In the genomic region with DNA sequence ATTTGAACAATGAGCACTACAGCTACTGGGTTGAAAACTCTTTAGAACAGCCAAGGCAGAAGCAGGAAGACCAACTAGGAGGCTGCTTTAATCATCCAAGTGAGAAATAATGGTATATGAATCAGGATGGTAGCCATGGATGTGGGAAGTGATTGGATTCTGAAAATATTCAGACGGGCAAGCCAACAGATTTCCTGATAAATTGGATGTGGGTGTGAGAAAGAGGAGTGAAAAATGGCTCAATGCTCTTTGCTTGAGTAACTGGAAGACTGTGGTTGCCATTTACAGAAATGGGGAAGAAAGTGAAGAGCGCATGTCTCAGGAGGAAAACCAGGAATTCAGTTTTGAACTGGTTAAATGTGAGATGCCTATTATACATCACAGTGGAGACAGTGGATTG, we compare ENCODE assay signal across 20 cellular contexts. TPM values are rescaled to one million over a fixed set of nuclear protein-coding genes. Genes with fewer than 3 reads are reported as not detected.
DNase-seq lines count a peak whose midpoint lies in the region; ATAC-seq, FAIRE-seq and TF ChIP-seq lines count a peak whose summit lies in the region.
"Had no signal": no experiment of that assay in that cellular context is flagged by ENCODE, and none has a peak within 500 bp of the region (broad histone marks: within the 10 kb centered on the region; RNA-seq: fewer than 3 reads in every experiment).

No MANE protein-coding gene starts in this region.

- H2BK12ac ChIP-seq in trophoblast cell (ENCODE audit: low read length) = no peak overlapping the region

- no peak for ATAC-seq in GM18870 (IDR thresholded peaks at IDR 0.05; ENCODE audit: unreplicated experiment)
- ATAC-seq: CD8-positive, alpha-beta T cell had no signal

- H4K20me1 ChIP-seq in GM23248 (ENCODE audit: insufficient read depth) (no peaks in the 10 kb centered on the region), astrocyte (ENCODE audit: insufficient read depth, low read length) (no peaks in the 10 kb centered on the region)
- H4K20me1 ChIP-seq: BLaER1 treated with 17β-estradiol and CSF1 and Interleukin-3, amounts not matched to agents 10 nM and 100 nM had no signal

- no peak overlapping the region for H4K12ac ChIP-seq in trophoblast cell (ENCODE audit: low read depth, low read length)

- no peak overlapping the region for H3K27ac Mint-ChIP-seq in astrocyte (ENCODE audit: unreplicated experiment)
- H3K27ac Mint-ChIP-seq: B cell; CD4-positive, alpha-beta T cell; CD8-positive, alpha-beta T cell had no signal

- H3K36me3 Mint-ChIP-seq in astrocyte (ENCODE audit: low read depth, unreplicated experiment) = peaks cover 2% of the 10 kb centered on the region

- H4K91ac ChIP-seq in trophoblast cell (ENCODE audit: low read depth, low read length) = no peak overlapping the region

- no peak overlapping the region for H3K9ac ChIP-seq in GM23248
- no peak overlapping the region for H3K9ac ChIP-seq in astrocyte (ENCODE audit: low read length)
- no peak overlapping the region for H3K9ac ChIP-seq in trophoblast cell (ENCODE audit: low read length)
- H3K9ac ChIP-seq: BLaER1 treated with 17β-estradiol and CSF1 and Interleukin-3, amounts not matched to agents 10 nM and 100 nM had no signal

- no peak overlapping the region for H2BK120ac ChIP-seq in trophoblast cell (ENCODE audit: insufficient read depth, low read length, poor library complexity)

- in situ Hi-C loops in GM23248 (cut with MboI) = no loop called here

- no peak overlapping the region for H4K8ac ChIP-seq in trophoblast cell (ENCODE audit: low read depth, low read length)

- no peak overlapping the region for H2AFZ ChIP-seq in GM23248
- H2AFZ ChIP-seq in astrocyte (ENCODE audit: low read depth, low read length) = no peak overlapping the region
- no peak overlapping the region for H2AFZ ChIP-seq in trophoblast cell (ENCODE audit: insufficient read depth, low read length, poor library complexity)

- WGBS in GM23248 (ENCODE audit: low coverage in 1 of 2, low lambda C conversion rate in 2 of 2, missing lambda C conversion rate in 2 of 2), 2 experiments = 85 to 89% methylated on average over 2 of the region's 2 CpGs
- WGBS in trophoblast cell (ENCODE audit: extremely low coverage, insufficient coverage, insufficient read length) = no CpG with 5 or more reads among the region's 2 CpGs

- no peaks in the 10 kb centered on the region for H3K9me3 Mint-ChIP-seq in astrocyte (ENCODE audit: unreplicated experiment)
- H3K9me3 Mint-ChIP-seq: CD4-positive, alpha-beta T cell; CD8-positive, alpha-beta T cell had no signal

- H3K27ac ChIP-seq in GM23248 (no peak overlapping the region), astrocyte (ENCODE audit: low read depth, low read length) (no peak overlapping the region), trophoblast cell (ENCODE audit: low read depth, low read length) (no peak overlapping the region)
- H3K27ac ChIP-seq: 22Rv1; A549; BLaER1 treated with 17β-estradiol and CSF1 and Interleukin-3, amounts not matched to agents 10 nM and 100 nM; C4-2B had no signal

- H3K4me3 Mint-ChIP-seq in astrocyte (ENCODE audit: unreplicated experiment) = no peak overlapping the region
- H3K4me3 Mint-ChIP-seq: B cell; CD4-positive, alpha-beta T cell; CD8-positive, alpha-beta T cell had no signal

- H3K4me3 ChIP-seq in GM23248 (no peak overlapping the region), astrocyte (ENCODE audit: insufficient read depth, low read depth, low read length) (no peak overlapping the region), trophoblast cell (ENCODE audit: low read depth, low read length) (no peak overlapping the region)
- H3K4me3 ChIP-seq: A549; BLaER1 treated with 17β-estradiol and CSF1 and Interleukin-3, amounts not matched to agents 10 nM and 100 nM had no signal

- H3K4me1 ChIP-seq in GM23248 (ENCODE audit: insufficient read depth) (peaks cover 7% of the 10 kb centered on the region), astrocyte (ENCODE audit: insufficient read depth, low read length) (no peaks in the 10 kb centered on the region), trophoblast cell (ENCODE audit: control insufficient read depth in 1 of 2, insufficient read depth in 2 of 2, low read length in 2 of 2) (peaks cover 0 to 3% of the 10 kb centered on the region in 2 experiments)
- H3K4me1 ChIP-seq: BLaER1 treated with 17β-estradiol and CSF1 and Interleukin-3, amounts not matched to agents 10 nM and 100 nM had no signal

- no peak overlapping the region for H3K14ac ChIP-seq in trophoblast cell (ENCODE audit: low read length)

- no peaks in the 10 kb centered on the region for H3K27me3 ChIP-seq in GM23248 (replicated peaks; ENCODE audit: insufficient read depth)
- no peaks in the 10 kb centered on the region for H3K27me3 ChIP-seq in astrocyte (ENCODE audit: insufficient read depth, low read length)
- no peaks in the 10 kb centered on the region for H3K27me3 ChIP-seq in trophoblast cell (ENCODE audit: insufficient read depth, low read length)
- H3K27me3 ChIP-seq: BLaER1 treated with 17β-estradiol and CSF1 and Interleukin-3, amounts not matched to agents 10 nM and 100 nM had no signal

- no peak for FAIRE-seq in astrocyte (lab: Jason Lieb, UNC)
- FAIRE-seq: A549, D721Med, G401.6, GM12891 had no signal

- peak; percentile 31 for DNase-seq in GM23248
- peak; percentile 47 for DNase-seq in astrocyte (ENCODE audit: low read depth)
- peak; percentile 44 to 86 for DNase-seq in trophoblast cell
- no peak for DNase-seq in H4 (ENCODE audit: low spot score)
- DNase-seq: AML-193; Caco-2; Calu3; CD4-positive, alpha-beta T cell; CD8-positive, alpha-beta T cell; DMS79 treated with DMSO at 0.1 percent for 48 hours; GF-D8 had no signal

- H3K23ac ChIP-seq in trophoblast cell (ENCODE audit: low read length) = no peak overlapping the region

- no peak overlapping the region for H3K4ac ChIP-seq in trophoblast cell (ENCODE audit: low read depth, low read length)

- H3K9me2 ChIP-seq in GM23248 (ENCODE audit: insufficient read depth) = no peaks in the 10 kb centered on the region

- H3K79me2 ChIP-seq in GM23248 (ENCODE audit: insufficient read depth) = no peaks in the 10 kb centered on the region
- no peaks in the 10 kb centered on the region for H3K79me2 ChIP-seq in astrocyte (ENCODE audit: insufficient read depth, low read length)
- H3K79me2 ChIP-seq in trophoblast cell (ENCODE audit: control insufficient read depth, insufficient read depth, low read length, poor library complexity) = no peaks in the 10 kb centered on the region

- peaks cover 5% of the 10 kb centered on the region for H3K27me3 Mint-ChIP-seq in astrocyte (ENCODE audit: low read depth, unreplicated experiment)
- H3K27me3 Mint-ChIP-seq: B cell; CD4-positive, alpha-beta T cell had no signal

- H3K79me1 ChIP-seq in trophoblast cell (ENCODE audit: low read length) = no peaks in the 10 kb centered on the region

- H2BK5ac ChIP-seq in trophoblast cell (ENCODE audit: low read depth, low read length, poor library complexity) = no peak overlapping the region

- no peak for TF ChIP-seq CTCF in astrocyte (IDR thresholded peaks at IDR 0.05; ENCODE audit: insufficient read depth, low read depth, low read length)

- no peak overlapping the region for H2AK5ac ChIP-seq in trophoblast cell (ENCODE audit: low read length)

- H3F3A ChIP-seq in GM23248 (ENCODE audit: insufficient read depth) = no peaks in the 10 kb centered on the region

- no peak overlapping the region for H3K18ac ChIP-seq in trophoblast cell (ENCODE audit: low read length)

- H3K9me3 ChIP-seq in GM23248 (ENCODE audit: low read depth) (no peaks in the 10 kb centered on the region), astrocyte (ENCODE audit: insufficient read depth, low read depth, low read length) (no peaks in the 10 kb centered on the region), trophoblast cell (ENCODE audit: insufficient read depth, low read depth, low read length) (no peaks in the 10 kb centered on the region)
- H3K9me3 ChIP-seq: A549; BLaER1 treated with 17β-estradiol and CSF1 and Interleukin-3, amounts not matched to agents 10 nM and 100 nM; Caco-2 had no signal

- H3K36me3 ChIP-seq in GM23248 (ENCODE audit: low read depth) (no peaks in the 10 kb centered on the region), astrocyte (ENCODE audit: insufficient read depth, low read length) (no peaks in the 10 kb centered on the region), trophoblast cell (ENCODE audit: control insufficient read depth in 1 of 2, insufficient read depth in 2 of 2, low read length in 2 of 2) (no peaks in the 10 kb centered on the region)
- H3K36me3 ChIP-seq: BLaER1 treated with 17β-estradiol and CSF1 and Interleukin-3, amounts not matched to agents 10 nM and 100 nM had no signal

- no peaks in the 10 kb centered on the region for H3K4me1 Mint-ChIP-seq in astrocyte (ENCODE audit: low read depth, unreplicated experiment)
- H3K4me1 Mint-ChIP-seq: B cell had no signal

- no peak overlapping the region for H3K4me2 ChIP-seq in GM23248 (ENCODE audit: unreplicated experiment)
- no peak overlapping the region for H3K4me2 ChIP-seq in astrocyte (ENCODE audit: low read length)
- no peak overlapping the region for H3K4me2 ChIP-seq in trophoblast cell (ENCODE audit: low read length)
- H3K4me2 ChIP-seq: A549; BLaER1 treated with 17β-estradiol and CSF1 and Interleukin-3, amounts not matched to agents 10 nM and 100 nM had no signal

RNA-seq across cellular contexts. Expression of gene ISL2, which starts 50.4 kb away (rescaled TPM):
- 2.2 and 2.8 TPM in 2 replicates for total RNA-seq in GM23248 (2014; rRNA removed; shearing (Covaris generic))
- 0.68 and 0.98 TPM in 2 replicates for polyA plus RNA-seq in GM23248 (2016; fragmentation: Nextera tagmentation; extraction: Ambion mirVana)
- 1.3 and 2.1 TPM in 2 replicates for total RNA-seq in astrocyte
- 0.19 and 0.29 TPM in 2 replicates for polyA plus RNA-seq in trophoblast cell (2013)
- 2.3 and 4.2 TPM in 2 replicates for total RNA-seq in H4 (2014; rRNA removed; shearing (Covaris generic))
- total RNA-seq: CD4-positive, alpha-beta T cell; CD8-positive, alpha-beta T cell had no signal
